ENCODE assay signal across 2 cellular contexts in genomic region chr1:2273401-2274090, GRCh38.
TF ChIP-seq lines count a peak whose summit lies in the region.

No MANE protein-coding gene starts in this region.

TF ChIP-seq in K562, 482 proteins besides CTCF, POLR2A, EP300 and RAD21:
- TF ChIP-seq POLR2G (IDR thresholded peaks at IDR 0.05; ENCODE audit: low read depth, low read length) (0 out of 2 replicates have a peak, but pooled peaks have one; percentile 19), E4F1 (CRISPR knock-in tag; IDR thresholded peaks at IDR 0.05; ENCODE audit: borderline replicate concordance) (no peak)

TF ChIP-seq in GM23338, 12 proteins besides CTCF, POLR2A, EP300 and RAD21:
- TF ChIP-seq ZNF462 (CRISPR knock-in tag; IDR thresholded peaks at IDR 0.05): no peak
- TF ChIP-seq STAT1 (IDR thresholded peaks at IDR 0.05; ENCODE audit: unreplicated experiment): no peak
- TF ChIP-seq NANOG (IDR thresholded peaks at IDR 0.05; ENCODE audit: borderline replicate concordance): no peak
